In genomic region chr17:77446959-77447634, GRCh38 we compare ENCODE assay signal across 12 cellular contexts.
DNase-seq lines count a peak whose midpoint lies in the region; ATAC-seq and TF ChIP-seq lines count a peak whose summit lies in the region.
"Had no signal": no experiment of that assay in that cellular context is flagged by ENCODE, and none has a peak within 500 bp of the region (broad histone marks: within the 10 kb centered on the region; RNA-seq: fewer than 3 reads in every experiment).

No MANE protein-coding gene starts in this region.

- H3K9me3 ChIP-seq in DND-41 (ENCODE audit: insufficient read depth, low read length, severe bottlenecking) (no peaks in the 10 kb centered on the region), OCI-LY1 (ENCODE audit: low read length) (no peaks in the 10 kb centered on the region), osteoblast (ENCODE audit: low read depth, low read length) (no peaks in the 10 kb centered on the region)
- H3K9me3 ChIP-seq: heart left ventricle had no signal

- H3K27ac ChIP-seq in DND-41 (ENCODE audit: low read length) = peak overlapping the region; percentile 99
- peak overlapping the region; percentile 99 for H3K27ac ChIP-seq in OCI-LY1 (ENCODE audit: low read depth, low read length, poor library complexity, severe bottlenecking)
- peak overlapping the region; percentile 75 for H3K27ac ChIP-seq in osteoblast (ENCODE audit: low read depth, low read length)

- peaks cover 18% of the 10 kb centered on the region; the same call in 1 of the 2 replicates for H3F3A ChIP-seq in OCI-LY1 (ENCODE audit: insufficient read depth, low read length)

- peaks cover 18% of the 10 kb centered on the region for H3K27me3 Mint-ChIP-seq in endothelial cell (ENCODE audit: unreplicated experiment)

- H3K4me3 ChIP-seq in DND-41 (ENCODE audit: low read depth in 1 of 2, low read length in 2 of 2) (peak overlapping the region in 1 of 2 experiments; percentile 38; a peak in 1 of 4 replicates), OCI-LY1 (ENCODE audit: low read depth, low read length, poor library complexity, severe bottlenecking) (peak overlapping the region; percentile 42), osteoblast (ENCODE audit: insufficient read depth, low read length) (no peak overlapping the region)

- peak overlapping the region; percentile 66 for H3K9ac ChIP-seq in DND-41 (ENCODE audit: low read depth, low read length)
- H3K9ac ChIP-seq in OCI-LY1 (ENCODE audit: low read length) = peak overlapping the region; percentile 86

- H3K36me3 ChIP-seq in DND-41 (ENCODE audit: insufficient read depth, low read length) (peaks cover 30% of the 10 kb centered on the region; the same call in 1 of the 2 replicates), OCI-LY1 (ENCODE audit: insufficient read depth, low read length) (peaks cover 36% of the 10 kb centered on the region), osteoblast (ENCODE audit: insufficient read depth, low read length) (no peaks in the 10 kb centered on the region)
- H3K36me3 ChIP-seq: heart left ventricle had no signal

- DNase-seq in DND-41 = no peak
- no peak for DNase-seq in endothelial cell (ENCODE audit: low spot score)
- peak; percentile 79 for DNase-seq in osteoblast (ENCODE audit: insufficient read length, low spot score, missing footprints)
- DNase-seq in CD1c-positive myeloid dendritic cell (ENCODE audit: extremely low spot score) = no peak
- no peak for DNase-seq in DMS 273 treated with DMSO at 0.1 percent for 48 hours (lab: John Stamatoyannopoulos, UW)
- DNase-seq in germinal center (ENCODE audit: low spot score) = no peak
- no peak for DNase-seq in cerebellar nuclear complex (lab: John Stamatoyannopoulos, UW)
- DNase-seq: caudate nucleus; NCI-H1694 treated with DMSO at 0.1 percent for 48 hours; stimulated activated CD4-positive, alpha-beta T cell treated with anti-CD3 and anti-CD28 coated beads, Interleukin-2, amount 100 ng/mL, for 48 hours had no signal

- H3K79me2 ChIP-seq in DND-41 (ENCODE audit: insufficient read depth, low read length) = peaks cover 74% of the 10 kb centered on the region
- peaks cover 30% of the 10 kb centered on the region for H3K79me2 ChIP-seq in OCI-LY1 (ENCODE audit: insufficient read depth, low read length)
- peaks cover 94% of the 10 kb centered on the region for H3K79me2 ChIP-seq in osteoblast (ENCODE audit: insufficient read depth, low read length)

- H3K4me1 ChIP-seq in DND-41 (ENCODE audit: insufficient read depth, low read length) = peaks cover 89% of the 10 kb centered on the region
- peaks cover 86% of the 10 kb centered on the region for H3K4me1 ChIP-seq in OCI-LY1 (ENCODE audit: insufficient read depth, low read length, severe bottlenecking)
- peaks cover 67% of the 10 kb centered on the region for H3K4me1 ChIP-seq in osteoblast (ENCODE audit: insufficient read depth, low read length)

- peak overlapping the region; percentile 65 for H3K4me2 ChIP-seq in DND-41 (ENCODE audit: insufficient read depth, low read length)
- H3K4me2 ChIP-seq in OCI-LY1 (ENCODE audit: low read length) = peak overlapping the region; percentile 67
- H3K4me2 ChIP-seq in osteoblast (ENCODE audit: insufficient read depth, low read length) = no peak overlapping the region

- no peak for ATAC-seq in DND-41 (ENCODE audit: insufficient read depth, low read depth)
- ATAC-seq: heart left ventricle had no signal

- H3K27me3 ChIP-seq in DND-41 (ENCODE audit: insufficient read depth, low read length, poor library complexity) (no peaks in the 10 kb centered on the region), OCI-LY1 (ENCODE audit: insufficient read depth, low read length) (no peaks in the 10 kb centered on the region), osteoblast (ENCODE audit: insufficient read depth, low read length) (no peaks in the 10 kb centered on the region)
- H3K27me3 ChIP-seq: heart left ventricle had no signal

- H2AFZ ChIP-seq in DND-41 (ENCODE audit: low read depth, low read length) = no peak overlapping the region
- H2AFZ ChIP-seq in OCI-LY1 (ENCODE audit: low read length) = no peak overlapping the region
- H2AFZ ChIP-seq in osteoblast (ENCODE audit: low read length) = no peak overlapping the region

- TF ChIP-seq CTCF in DND-41 (IDR thresholded peaks at IDR 0.05; ENCODE audit: borderline replicate concordance, extremely low read depth, low read length, poor library complexity, severe bottlenecking) = no peak
- TF ChIP-seq CTCF in OCI-LY1 (IDR thresholded peaks at IDR 0.05; ENCODE audit: low read length) = no peak
- no peak for TF ChIP-seq CTCF in endothelial cell (IDR thresholded peaks at IDR 0.05; ENCODE audit: unreplicated experiment)
- TF ChIP-seq CTCF in osteoblast (IDR thresholded peaks at IDR 0.05; ENCODE audit: extremely low read depth, low read depth, low read length) = no peak

- H3K4me1 Mint-ChIP-seq in endothelial cell (ENCODE audit: unreplicated experiment) = peaks cover 76% of the 10 kb centered on the region

- 0 out of 2 replicates have a peak, but pooled peaks cover 2% of the 10 kb centered on the region for H4K20me1 ChIP-seq in DND-41 (ENCODE audit: insufficient read depth, low read length)
- H4K20me1 ChIP-seq in OCI-LY1 (ENCODE audit: insufficient read depth, low read length) = no peaks in the 10 kb centered on the region
- peaks cover 90% of the 10 kb centered on the region for H4K20me1 ChIP-seq in osteoblast (ENCODE audit: insufficient read depth, low read length)

- H3K9me3 Mint-ChIP-seq in endothelial cell (ENCODE audit: unreplicated experiment) = no peaks in the 10 kb centered on the region

- no peak overlapping the region for H3K27ac Mint-ChIP-seq in endothelial cell (ENCODE audit: unreplicated experiment)

- H3K36me3 Mint-ChIP-seq in endothelial cell (ENCODE audit: low read depth, unreplicated experiment) = peaks cover 23% of the 10 kb centered on the region

- H3K4me3 Mint-ChIP-seq in endothelial cell (ENCODE audit: unreplicated experiment) = peak overlapping the region; percentile 56

- H3K9me2 ChIP-seq in OCI-LY1 (ENCODE audit: low read depth, low read length) = no peaks in the 10 kb centered on the region
